Comparison of ENCODE assay signal across 30 cellular contexts in genomic region chr9:76396144-76396543, GRCh38.
"Had no signal": no experiment of that assay in that cellular context is flagged by ENCODE, and none has a peak within 500 bp of the region (broad histone marks: within the 10 kb centered on the region; RNA-seq: fewer than 3 reads in every experiment).

No MANE protein-coding gene starts in this region.

- H3K27me3 ChIP-seq: adrenal gland, body of pancreas had no signal

- H3K4me3 ChIP-seq: body of pancreas had no signal

- H3K9me3 ChIP-seq: adrenal gland, body of pancreas had no signal

- H3K27me3 Mint-ChIP-seq: activated CD4-positive, alpha-beta T cell treated with anti-CD3 and anti-CD28 coated beads for 36 hours; activated CD4-positive, alpha-beta T cell treated with anti-CD3 and anti-CD28 coated beads, Interleukin-2, amount 10 ng/mL, durations not matched to agents 7 days and 5 days; activated naive CD4-positive, alpha-beta T cell treated with anti-CD3 and anti-CD28 coated beads, Interleukin-2, amount 50 U/mL, for 24 hours; activated T-cell treated with anti-CD3 and anti-CD28 coated beads, Interleukin-2, amount 50 U/mL, for 24 hours had no signal

- H3K9me3 Mint-ChIP-seq: activated naive CD4-positive, alpha-beta T cell treated with anti-CD3 and anti-CD28 coated beads, Interleukin-2, amount 50 U/mL, for 24 hours; activated T-cell treated with anti-CD3 and anti-CD28 coated beads, Interleukin-2, amount 50 U/mL, for 24 hours had no signal

- DNase-seq: activated CD4-positive, alpha-beta T cell treated with anti-CD3 and anti-CD28 coated beads for 36 hours; activated CD4-positive, alpha-beta T cell treated with anti-CD3 and anti-CD28 coated beads, Interleukin-2, amount 10 ng/mL, durations not matched to agents 7 days and 5 days; activated CD4-positive, alpha-beta T cell treated with anti-CD3 and anti-CD28 coated beads, Interleukin-2, amount 50 U/mL, for 48 hours; activated CD8-positive, alpha-beta T cell treated with anti-CD3 and anti-CD28 coated beads, Interleukin-2, amount 10 ng/mL, durations not matched to agents 7 days and 5 days; activated gamma-delta T cell; activated naive CD4-positive, alpha-beta T cell treated with Interleukin-2 at 50 U/mL for 16 hours; activated T-cell treated with anti-CD3 and anti-CD28 coated beads, Interleukin-2, amount 50 U/mL, for 24 hours; adrenal gland; body of pancreas; caudate nucleus; cerebellar nuclear complex; NCI-H1105; NCI-H1417 treated with DMSO at 0.1 percent for 48 hours; NCI-H187 treated with DMSO at 0.1 percent for 48 hours; NCI-H2081; NCI-H2171 treated with DMSO at 0.1 percent for 48 hours; NCI-H2227 treated with DMSO at 0.1 percent for 48 hours; NCI-H446; NCI-H510A treated with DMSO at 0.1 percent for 48 hours; NCI-H526 treated with DMSO at 0.1 percent for 48 hours; NCI-H774; NK-92 treated with Interleukin-12 subunit alpha and Interleukin-12 subunit beta, amount 100 ng/mL, for 24 hours; Right ventricle myocardium superior; SW 1271; T-helper 1 cell; T1000 had no signal

- ATAC-seq: activated CD4-positive, alpha-beta T cell treated with anti-CD3 and anti-CD28 coated beads for 36 hours; activated CD4-positive, CD25-positive, alpha-beta regulatory T cell treated with anti-CD3 and anti-CD28 coated beads, Interleukin-2, amount 50 U/mL, for 24 hours; activated CD8-positive, alpha-beta T cell treated with anti-CD3 and anti-CD28 coated beads, Interleukin-2, amount 10 ng/mL, durations not matched to agents 7 days and 5 days; body of pancreas; WTC11 had no signal

- H3K27ac Mint-ChIP-seq: activated naive CD4-positive, alpha-beta T cell treated with anti-CD3 and anti-CD28 coated beads, Interleukin-2, amount 50 U/mL, for 24 hours; activated T-helper 2 cell treated with anti-CD3 and anti-CD28 coated beads, Interferon-gamma antibody, Interleukin-2, Interleukin-4, amounts not matched to agents 10 μg/mL and 5 μg/mL and 100 μg/mL, durations not matched to agents 14 hours and 24 hours and 36 hours; WTC11 had no signal

- H3K4me3 Mint-ChIP-seq: activated CD4-positive, alpha-beta T cell treated with anti-CD3 and anti-CD28 coated beads for 36 hours had no signal

- H3K36me3 ChIP-seq: adrenal gland had no signal
